1 cellular context compared by ENCODE assay signal in genomic region chrX:135389717-135390116, GRCh38.
TF ChIP-seq lines count a peak whose summit lies in the region.

No MANE protein-coding gene starts in this region.

TF ChIP-seq in SK-N-SH, 30 proteins besides CTCF, POLR2A, EP300 and RAD21 (continued from another document):
- TF ChIP-seq USF1 (IDR thresholded peaks at IDR 0.05; ENCODE audit: borderline replicate concordance, low read depth) (no peak), RXRA (IDR thresholded peaks at IDR 0.05; ENCODE audit: borderline replicate concordance, low read depth) (no peak), MAX (IDR thresholded peaks at IDR 0.05; ENCODE audit: low read depth) (no peak), SIN3A (IDR thresholded peaks at IDR 0.05; ENCODE audit: borderline replicate concordance, low read depth, low read length) (no peak), TAF1 (IDR thresholded peaks at IDR 0.05; ENCODE audit: borderline replicate concordance, low read depth, low read length) (no peak), TEAD4 (IDR thresholded peaks at IDR 0.05; ENCODE audit: borderline replicate concordance, insufficient read depth) (no peak), SMC3 (IDR thresholded peaks at IDR 0.05; ENCODE audit: low read depth, low read length) (no peak), RCOR1 (IDR thresholded peaks at IDR 0.05; ENCODE audit: low read length) (no peak)
- TF ChIP-seq, protein P1, sequence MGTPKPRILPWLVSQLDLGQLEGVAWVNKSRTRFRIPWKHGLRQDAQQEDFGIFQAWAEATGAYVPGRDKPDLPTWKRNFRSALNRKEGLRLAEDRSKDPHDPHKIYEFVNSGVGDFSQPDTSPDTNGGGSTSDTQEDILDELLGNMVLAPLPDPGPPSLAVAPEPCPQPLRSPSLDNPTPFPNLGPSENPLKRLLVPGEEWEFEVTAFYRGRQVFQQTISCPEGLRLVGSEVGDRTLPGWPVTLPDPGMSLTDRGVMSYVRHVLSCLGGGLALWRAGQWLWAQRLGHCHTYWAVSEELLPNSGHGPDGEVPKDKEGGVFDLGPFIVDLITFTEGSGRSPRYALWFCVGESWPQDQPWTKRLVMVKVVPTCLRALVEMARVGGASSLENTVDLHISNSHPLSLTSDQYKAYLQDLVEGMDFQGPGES (IDR thresholded peaks at IDR 0.05; ENCODE audit: low read depth, low read length) = no peak
